8 cellular contexts compared by ENCODE assay signal in the genomic region with DNA sequence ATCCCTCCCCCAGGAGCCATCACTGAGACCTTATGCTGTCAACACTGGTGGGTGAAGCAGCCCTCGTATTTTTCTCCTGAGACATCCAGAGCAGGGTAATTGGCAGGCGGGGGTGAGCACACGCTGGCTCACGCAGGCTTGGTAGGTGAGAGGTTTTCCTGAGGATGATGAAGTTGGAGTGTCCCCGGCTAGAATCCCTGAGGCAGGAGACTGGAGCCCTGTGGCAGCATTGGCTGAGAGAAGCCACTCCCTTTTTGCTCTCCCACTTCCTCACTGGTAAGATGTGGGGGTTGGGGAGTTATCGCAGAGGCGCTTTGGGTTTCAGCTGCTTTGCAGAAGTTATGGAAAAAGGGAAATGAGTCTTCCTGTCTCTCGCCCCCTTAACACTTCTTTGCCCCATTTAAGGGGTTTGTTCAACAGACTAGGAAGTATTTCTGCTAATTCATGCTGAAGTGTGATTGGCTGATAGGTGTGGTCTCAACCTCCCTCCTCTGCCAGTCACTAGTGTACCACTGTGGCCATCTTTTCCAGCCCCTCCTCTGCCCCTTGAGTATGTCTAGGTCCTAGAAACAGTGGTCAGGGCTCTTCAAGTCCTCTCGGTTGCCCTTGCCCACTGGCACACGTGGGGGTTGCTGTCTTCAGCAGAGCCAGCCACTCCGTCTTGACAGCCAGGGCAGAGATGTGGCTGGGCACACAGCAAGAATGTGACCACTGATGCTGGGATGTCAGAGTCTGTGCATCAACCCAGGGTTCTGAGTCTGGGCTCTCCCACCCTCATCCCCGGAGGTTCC. TPM values are rescaled to one million over a fixed set of nuclear protein-coding genes. Genes with fewer than 3 reads are reported as not detected.
DNase-seq lines count a peak whose midpoint lies in the region; ATAC-seq and TF ChIP-seq lines count a peak whose summit lies in the region.

No MANE protein-coding gene starts in this region.

- TF ChIP-seq CTCF in 22Rv1 (IDR thresholded peaks at IDR 0.05), result no peak
- TF ChIP-seq CTCF in endothelial cell (IDR thresholded peaks at IDR 0.05; ENCODE audit: unreplicated experiment), result no peak

- ATAC-seq in GM18909 (IDR thresholded peaks at IDR 0.05; ENCODE audit: poor library complexity, unreplicated experiment), result peak; percentile 38
- peak; percentile 39 for ATAC-seq in HG03108 (IDR thresholded peaks at IDR 0.05; ENCODE audit: unreplicated experiment)
- ATAC-seq in natural killer cell treated with Interleukin-12 subunit alpha and Interleukin-12 subunit beta and Interleukin-15 and Interleukin-18, amount 100 ng/mL, for 72 hours, result peak; percentile 36 to 45

- H3K4me1 Mint-ChIP-seq in T-helper 1 cell treated with Interleukin-12 subunit alpha and Interleukin-12 subunit beta and Interleukin-4 antibody, amounts not matched to agents 30 μg/mL and 1 μg/mL, for 36 hours (ENCODE audit: low read depth), result peaks cover 39% of the 10 kb centered on the region
- peaks cover 19% of the 10 kb centered on the region for H3K4me1 Mint-ChIP-seq in endothelial cell (ENCODE audit: unreplicated experiment)
- H3K4me1 Mint-ChIP-seq in natural killer cell treated with Interleukin-12 subunit alpha and Interleukin-12 subunit beta and Interleukin-15 and Interleukin-18, amount 100 ng/mL, for 72 hours (ENCODE audit: low read depth in 2 of 2), result peaks cover 38 to 41% of the 10 kb centered on the region in 2 donors

- peak overlapping the region; percentile 27 for H3K27ac ChIP-seq in 22Rv1

- no peaks in the 10 kb centered on the region for H3K27me3 Mint-ChIP-seq in T-helper 1 cell treated with Interleukin-12 subunit alpha and Interleukin-12 subunit beta and Interleukin-4 antibody, amounts not matched to agents 30 μg/mL and 1 μg/mL, for 36 hours (ENCODE audit: low read depth)
- H3K27me3 Mint-ChIP-seq in endothelial cell (ENCODE audit: unreplicated experiment), result peaks cover 5% of the 10 kb centered on the region
- H3K27me3 Mint-ChIP-seq in natural killer cell treated with Interleukin-12 subunit alpha and Interleukin-12 subunit beta and Interleukin-15 and Interleukin-18, amount 100 ng/mL, for 72 hours, result no peaks in the 10 kb centered on the region

- DNase-seq in endothelial cell (ENCODE audit: low spot score) (no peak), NCI-H2196 (lab: John Stamatoyannopoulos, UW; ENCODE audit: unreplicated experiment) (no peak), ecto neural progenitor cell (ENCODE audit: low spot score) (no peak)
- no peak for DNase-seq in natural killer cell treated with Interleukin-12 subunit alpha and Interleukin-12 subunit beta and Interleukin-15 and Interleukin-18, amount 100 ng/mL, for 72 hours (ENCODE audit: low spot score)

- peak overlapping the region; percentile 88 for H3K4me3 Mint-ChIP-seq in T-helper 1 cell treated with Interleukin-12 subunit alpha and Interleukin-12 subunit beta and Interleukin-4 antibody, amounts not matched to agents 30 μg/mL and 1 μg/mL, for 36 hours
- H3K4me3 Mint-ChIP-seq in endothelial cell (ENCODE audit: unreplicated experiment), result peak overlapping the region; percentile 60
- peak overlapping the region; percentile 85 for H3K4me3 Mint-ChIP-seq in natural killer cell treated with Interleukin-12 subunit alpha and Interleukin-12 subunit beta and Interleukin-15 and Interleukin-18, amount 100 ng/mL, for 72 hours

- H3K27ac Mint-ChIP-seq in T-helper 1 cell treated with Interleukin-12 subunit alpha and Interleukin-12 subunit beta and Interleukin-4 antibody, amounts not matched to agents 30 μg/mL and 1 μg/mL, for 36 hours, result peak overlapping the region; percentile 97
- peak overlapping the region; percentile 37 for H3K27ac Mint-ChIP-seq in endothelial cell (ENCODE audit: unreplicated experiment)
- H3K27ac Mint-ChIP-seq in natural killer cell treated with Interleukin-12 subunit alpha and Interleukin-12 subunit beta and Interleukin-15 and Interleukin-18, amount 100 ng/mL, for 72 hours, result peak overlapping the region; percentile 94 to 96

- peaks cover 36% of the 10 kb centered on the region for H3K36me3 Mint-ChIP-seq in T-helper 1 cell treated with Interleukin-12 subunit alpha and Interleukin-12 subunit beta and Interleukin-4 antibody, amounts not matched to agents 30 μg/mL and 1 μg/mL, for 36 hours (ENCODE audit: low read depth)
- H3K36me3 Mint-ChIP-seq in endothelial cell (ENCODE audit: low read depth, unreplicated experiment), result peaks cover 9% of the 10 kb centered on the region
- H3K36me3 Mint-ChIP-seq in natural killer cell treated with Interleukin-12 subunit alpha and Interleukin-12 subunit beta and Interleukin-15 and Interleukin-18, amount 100 ng/mL, for 72 hours, result peaks cover 15% of the 10 kb centered on the region

- no peaks in the 10 kb centered on the region for H3K9me3 Mint-ChIP-seq in T-helper 1 cell treated with Interleukin-12 subunit alpha and Interleukin-12 subunit beta and Interleukin-4 antibody, amounts not matched to agents 30 μg/mL and 1 μg/mL, for 36 hours
- no peaks in the 10 kb centered on the region for H3K9me3 Mint-ChIP-seq in endothelial cell (ENCODE audit: unreplicated experiment)
- no peaks in the 10 kb centered on the region for H3K9me3 Mint-ChIP-seq in natural killer cell treated with Interleukin-12 subunit alpha and Interleukin-12 subunit beta and Interleukin-15 and Interleukin-18, amount 100 ng/mL, for 72 hours

RNA-seq across cellular contexts. Expression of gene ARPC1B, which starts 5.7 kb away (rescaled TPM):
- 124 TPM for total RNA-seq in endothelial cell (ENCODE audit: unreplicated experiment)
- total RNA-seq in natural killer cell treated with Interleukin-12 subunit alpha and Interleukin-12 subunit beta and Interleukin-15 and Interleukin-18, amount 100 ng/mL, for 72 hours, result 100 to 1,000 TPM; 286 to 366 TPM

RNA-seq across cellular contexts. Expression of gene PDAP1, which starts 28.2 kb away (rescaled TPM):
- total RNA-seq in endothelial cell (ENCODE audit: unreplicated experiment), result 107 TPM
- 100 to 1,000 TPM; 114 to 145 TPM for total RNA-seq in natural killer cell treated with Interleukin-12 subunit alpha and Interleukin-12 subunit beta and Interleukin-15 and Interleukin-18, amount 100 ng/mL, for 72 hours

RNA-seq across cellular contexts. Expression of gene BUD31, which starts 28.5 kb away (rescaled TPM):
- total RNA-seq in endothelial cell (ENCODE audit: unreplicated experiment), result 73.4 TPM
- total RNA-seq in natural killer cell treated with Interleukin-12 subunit alpha and Interleukin-12 subunit beta and Interleukin-15 and Interleukin-18, amount 100 ng/mL, for 72 hours, result 100 to 1,000 TPM; 145 to 147 TPM

RNA-seq across cellular contexts. Expression of gene ARPC1A, which starts 54.5 kb away (rescaled TPM):
- total RNA-seq in endothelial cell (ENCODE audit: unreplicated experiment), result 196 TPM
- 10 to 100 TPM; 72.4 to 88.0 TPM for total RNA-seq in natural killer cell treated with Interleukin-12 subunit alpha and Interleukin-12 subunit beta and Interleukin-15 and Interleukin-18, amount 100 ng/mL, for 72 hours

RNA-seq across cellular contexts. Expression of gene PTCD1, which starts 58.4 kb away (rescaled TPM):
- total RNA-seq in endothelial cell (ENCODE audit: unreplicated experiment), result 7.1 TPM
- 10 to 100 TPM in 1 of 2 donors, 1 to 10 TPM in 1; 5.9 to 15.3 TPM for total RNA-seq in natural killer cell treated with Interleukin-12 subunit alpha and Interleukin-12 subunit beta and Interleukin-15 and Interleukin-18, amount 100 ng/mL, for 72 hours

Comparison
In these comparisons a context has a peak if more than half of its experiments do, and no peak if none do; other contexts are left out.
1. H3K27ac Mint-ChIP-seq: peak in every context shown above with its lines; median percentile 97 in T-helper 1 cell treated with Interleukin-12 subunit alpha and Interleukin-12 subunit beta and Interleukin-4 antibody, amounts not matched to agents 30 μg/mL and 1 μg/mL, for 36 hours; 95 in natural killer cell treated with Interleukin-12 subunit alpha and Interleukin-12 subunit beta and Interleukin-15 and Interleukin-18, amount 100 ng/mL, for 72 hours; 37 in endothelial cell.